ENCODE assay signal across 11 cellular contexts in genomic region chr7:32163141-32163806, GRCh38.
A peak's percentile ranks its signal among the peaks of the same experiment; 100 is the strongest.
DNase-seq lines count a peak whose midpoint lies in the region; ATAC-seq and TF ChIP-seq lines count a peak whose summit lies in the region.
"Had no signal": no experiment of that assay in that cellular context is flagged by ENCODE, and none has a peak within 500 bp of the region (broad histone marks: within the 10 kb centered on the region; RNA-seq: fewer than 3 reads in every experiment).

No MANE protein-coding gene starts in this region.

- DNase-seq in EL (peak; percentile 98), fibroblast of the aortic adventitia (ENCODE audit: low read depth) (peak; percentile 99), renal cortical epithelial cell (ENCODE audit: low read depth) (peak; percentile 91), BE2C (no peak)
- no peak for DNase-seq in activated CD4-positive, CD25-positive, alpha-beta regulatory T cell (lab: John Stamatoyannopoulos, UW)
- no peak for DNase-seq in activated CD4-positive, alpha-beta T cell treated with anti-CD3 and anti-CD28 coated beads for 36 hours
- DNase-seq: NCI-H146, testis had no signal

- no peak overlapping the region for H3K4me3 Mint-ChIP-seq in activated CD4-positive, alpha-beta T cell treated with anti-CD3 and anti-CD28 coated beads for 36 hours

- ATAC-seq in SK-N-SH treated with all-trans-retinoic acid at 6 μM for 48 hours (peak; percentile 80), GM19035 (IDR thresholded peaks at IDR 0.05; ENCODE audit: unreplicated experiment) (no peak)
- ATAC-seq in activated CD4-positive, alpha-beta T cell treated with anti-CD3 and anti-CD28 coated beads for 36 hours, result no peak

- CTCF ChIA-PET in activated CD4-positive, alpha-beta T cell treated with anti-CD3 and anti-CD28 coated beads for 36 hours (lab: Charles Lee), result no interaction called here

- H3K9me3 Mint-ChIP-seq in activated CD4-positive, alpha-beta T cell treated with anti-CD3 and anti-CD28 coated beads for 36 hours (ENCODE audit: low read depth), result no peaks in the 10 kb centered on the region

- H3K36me3 Mint-ChIP-seq in activated CD4-positive, alpha-beta T cell treated with anti-CD3 and anti-CD28 coated beads for 36 hours (ENCODE audit: low read depth), result no peaks in the 10 kb centered on the region

- no peaks in the 10 kb centered on the region for H3K9me3 ChIP-seq in BE2C
- H3K9me3 ChIP-seq: testis had no signal

- no peaks in the 10 kb centered on the region for H3K27me3 ChIP-seq in BE2C
- H3K27me3 ChIP-seq: testis had no signal

- H3K4me3 ChIP-seq in fibroblast of the aortic adventitia (ENCODE audit: low read depth, low read length) (no peak overlapping the region), BE2C (ENCODE audit: low read depth, low read length) (no peak overlapping the region)
- H3K4me3 ChIP-seq: skin epidermis, testis had no signal

- intact Hi-C loops in activated CD4-positive, alpha-beta T cell treated with anti-CD3 and anti-CD28 coated beads for 36 hours (cut with DNase I, micrococcal nuclease), result loop anchor here in 1 of 2 experiments (5.0 kb wide), 1 partner anchor 1654 kb away; no protein-coding TSS in a partner anchor

- POLR2A ChIA-PET in activated CD4-positive, alpha-beta T cell treated with anti-CD3 and anti-CD28 coated beads for 36 hours (lab: Charles Lee), result no interaction called here

- H3K4me1 Mint-ChIP-seq in activated CD4-positive, alpha-beta T cell treated with anti-CD3 and anti-CD28 coated beads for 36 hours, result no peaks in the 10 kb centered on the region

- H3K36me3 ChIP-seq in BE2C, result no peaks in the 10 kb centered on the region

- no peaks in the 10 kb centered on the region for H3K4me1 ChIP-seq in BE2C
- H3K4me1 ChIP-seq: testis had no signal

- no peaks in the 10 kb centered on the region for H3K27me3 Mint-ChIP-seq in activated CD4-positive, alpha-beta T cell treated with anti-CD3 and anti-CD28 coated beads for 36 hours

- no peak overlapping the region for H3K27ac Mint-ChIP-seq in activated CD4-positive, alpha-beta T cell treated with anti-CD3 and anti-CD28 coated beads for 36 hours

- TF ChIP-seq CTCF in fibroblast of the aortic adventitia (IDR thresholded peaks at IDR 0.05; ENCODE audit: insufficient read depth, low read length) (no peak), BE2C (IDR thresholded peaks at IDR 0.05; ENCODE audit: low read depth, low read length) (no peak)

TF ChIP-seq in SK-N-SH treated with all-trans-retinoic acid at 6 μM for 48 hours, 23 proteins besides CTCF, POLR2A, EP300 and RAD21:
- TF ChIP-seq CSRNP3 (CRISPR knock-in tag; IDR thresholded peaks at IDR 0.05) (no peak), ISL1 (CRISPR knock-in tag; IDR thresholded peaks at IDR 0.05) (no peak), TCF4 (CRISPR knock-in tag; IDR thresholded peaks at IDR 0.05; ENCODE audit: borderline replicate concordance) (no peak), CSDC2 (CRISPR knock-in tag; IDR thresholded peaks at IDR 0.05) (no peak), ZC3H10 (CRISPR knock-in tag; IDR thresholded peaks at IDR 0.05) (no peak), ZNF70 (CRISPR knock-in tag; IDR thresholded peaks at IDR 0.05) (no peak), ZFP3 (CRISPR knock-in tag; IDR thresholded peaks at IDR 0.05) (no peak), ZFP30 (CRISPR knock-in tag; IDR thresholded peaks at IDR 0.05) (no peak), GLIS3 (CRISPR knock-in tag; IDR thresholded peaks at IDR 0.05) (no peak), ZNF8 (CRISPR knock-in tag; IDR thresholded peaks at IDR 0.05) (no peak)
- TF ChIP-seq, protein P1, sequence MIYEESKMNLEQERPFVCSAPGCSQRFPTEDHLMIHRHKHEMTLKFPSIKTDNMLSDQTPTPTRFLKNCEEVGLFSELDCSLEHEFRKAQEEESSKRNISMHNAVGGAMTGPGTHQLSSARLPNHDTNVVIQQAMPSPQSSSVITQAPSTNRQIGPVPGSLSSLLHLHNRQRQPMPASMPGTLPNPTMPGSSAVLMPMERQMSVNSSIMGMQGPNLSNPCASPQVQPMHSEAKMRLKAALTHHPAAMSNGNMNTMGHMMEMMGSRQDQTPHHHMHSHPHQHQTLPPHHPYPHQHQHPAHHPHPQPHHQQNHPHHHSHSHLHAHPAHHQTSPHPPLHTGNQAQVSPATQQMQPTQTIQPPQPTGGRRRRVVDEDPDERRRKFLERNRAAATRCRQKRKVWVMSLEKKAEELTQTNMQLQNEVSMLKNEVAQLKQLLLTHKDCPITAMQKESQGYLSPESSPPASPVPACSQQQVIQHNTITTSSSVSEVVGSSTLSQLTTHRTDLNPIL (CRISPR knock-in tag; IDR thresholded peaks at IDR 0.05; ENCODE audit: low read depth), result no peak

Comparison
In these comparisons a context has a peak if more than half of its experiments do, and no peak if none do; other contexts are left out.
1. DNase-seq: peak in EL (single experiment), fibroblast of the aortic adventitia (single experiment) and renal cortical epithelial cell (single experiment); none in activated CD4-positive, CD25-positive, alpha-beta regulatory T cell (0 of 4), BE2C (single experiment) and activated CD4-positive, alpha-beta T cell treated with anti-CD3 and anti-CD28 coated beads for 36 hours (single experiment).